Comparison of ENCODE assay signal across 1 cellular context in genomic region chr1:107195476-107195875, GRCh38.
TF ChIP-seq lines count a peak whose summit lies in the region.

No MANE protein-coding gene starts in this region.

TF ChIP-seq in WTC11, 78 proteins besides CTCF, POLR2A, EP300 and RAD21 (continued from another document):
- TF ChIP-seq AFF4 (CRISPR knock-in tag; IDR thresholded peaks at IDR 0.05; ENCODE audit: borderline replicate concordance), result no peak
- TF ChIP-seq CREB1 (CRISPR knock-in tag; IDR thresholded peaks at IDR 0.05), result no peak
